In genomic region chr1:76284842-76285241, GRCh38 we compare ENCODE assay signal across 18 cellular contexts.
A peak's percentile ranks its signal among the peaks of the same experiment; 100 is the strongest.
DNase-seq lines count a peak whose midpoint lies in the region; ATAC-seq and TF ChIP-seq lines count a peak whose summit lies in the region.
"Had no signal": no experiment of that assay in that cellular context is flagged by ENCODE, and none has a peak within 500 bp of the region (broad histone marks: within the 10 kb centered on the region; RNA-seq: fewer than 3 reads in every experiment).

No MANE protein-coding gene starts in this region.

- no peak overlapping the region for H3K4me3 ChIP-seq in Karpas-422 (ENCODE audit: low read length)
- H3K4me3 ChIP-seq: MG63 had no signal

- no peaks in the 10 kb centered on the region for H3K27me3 ChIP-seq in Karpas-422 (ENCODE audit: low read length)
- H3K27me3 ChIP-seq: MG63 had no signal

- no peaks in the 10 kb centered on the region for H3K9me3 Mint-ChIP-seq in activated naive CD4-positive, alpha-beta T cell treated with anti-CD3 and anti-CD28 coated beads, Interleukin-2, amount 10 ng/mL, durations not matched to agents 7 days and 5 days
- no peaks in the 10 kb centered on the region for H3K9me3 Mint-ChIP-seq in activated naive CD4-positive, alpha-beta T cell treated with anti-CD3 and anti-CD28 coated beads for 36 hours
- no peaks in the 10 kb centered on the region for H3K9me3 Mint-ChIP-seq in neural crest cell
- no peaks in the 10 kb centered on the region for H3K9me3 Mint-ChIP-seq in stimulated activated naive CD8-positive, alpha-beta T cell treated with anti-CD3 and anti-CD28 coated beads, Interleukin-15, amount 100 ng/mL, for 72 hours
- H3K9me3 Mint-ChIP-seq: CD8-positive, alpha-beta T cell had no signal

- no peak overlapping the region for H3K4me3 Mint-ChIP-seq in activated naive CD4-positive, alpha-beta T cell treated with anti-CD3 and anti-CD28 coated beads, Interleukin-2, amount 10 ng/mL, durations not matched to agents 7 days and 5 days
- H3K4me3 Mint-ChIP-seq in activated naive CD4-positive, alpha-beta T cell treated with anti-CD3 and anti-CD28 coated beads for 36 hours: no peak overlapping the region
- no peak overlapping the region for H3K4me3 Mint-ChIP-seq in neural crest cell
- H3K4me3 Mint-ChIP-seq in stimulated activated naive CD8-positive, alpha-beta T cell treated with anti-CD3 and anti-CD28 coated beads, Interleukin-15, amount 100 ng/mL, for 72 hours: no peak overlapping the region
- H3K4me3 Mint-ChIP-seq: CD8-positive, alpha-beta T cell had no signal

- peaks cover 56% of the 10 kb centered on the region for H3K4me1 Mint-ChIP-seq in activated naive CD4-positive, alpha-beta T cell treated with anti-CD3 and anti-CD28 coated beads, Interleukin-2, amount 10 ng/mL, durations not matched to agents 7 days and 5 days
- peaks cover 53% of the 10 kb centered on the region for H3K4me1 Mint-ChIP-seq in activated naive CD4-positive, alpha-beta T cell treated with anti-CD3 and anti-CD28 coated beads for 36 hours (ENCODE audit: low read depth)
- H3K4me1 Mint-ChIP-seq in neural crest cell: peaks cover 35% of the 10 kb centered on the region
- H3K4me1 Mint-ChIP-seq in stimulated activated naive CD8-positive, alpha-beta T cell treated with anti-CD3 and anti-CD28 coated beads, Interleukin-15, amount 100 ng/mL, for 72 hours: peaks cover 47% of the 10 kb centered on the region

- H3K27ac ChIP-seq in Karpas-422 (ENCODE audit: low read length): peak overlapping the region; percentile 95; the same call in 1 of the 2 replicates
- H3K27ac ChIP-seq: KMS-11 had no signal

- no peaks in the 10 kb centered on the region for H3K79me2 ChIP-seq in Karpas-422 (ENCODE audit: low read length)

- ATAC-seq in GM18870 (IDR thresholded peaks at IDR 0.05; ENCODE audit: unreplicated experiment): no peak
- no peak for ATAC-seq in stimulated activated naive CD8-positive, alpha-beta T cell treated with anti-CD3 and anti-CD28 coated beads, Interleukin-15, amount 100 ng/mL, for 72 hours
- ATAC-seq: CD8-positive, alpha-beta T cell had no signal

- CTCF ChIA-PET in activated naive CD4-positive, alpha-beta T cell treated with anti-CD3 and anti-CD28 coated beads, Interleukin-2, amount 10 ng/mL, durations not matched to agents 7 days and 5 days (lab: Charles Lee): interaction anchor here (0.8 to 1.2 kb wide), 2 partner anchors 44 to 130 kb away, joined by 3 to 5 read pairs; no protein-coding TSS in a partner anchor
- CTCF ChIA-PET in activated naive CD4-positive, alpha-beta T cell treated with anti-CD3 and anti-CD28 coated beads for 36 hours (lab: Charles Lee): interaction anchor here (1.0 to 1.5 kb wide), 3 partner anchors 10 to 83 kb away, joined by 3 to 6 read pairs (median 4); no protein-coding TSS in a partner anchor

- no peaks in the 10 kb centered on the region for H3K9me3 ChIP-seq in Karpas-422 (ENCODE audit: low read length)
- H3K9me3 ChIP-seq: MG63 had no signal

- no peak for DNase-seq in activated naive CD4-positive, alpha-beta T cell treated with anti-CD3 and anti-CD28 coated beads, Interleukin-2, amount 10 ng/mL, durations not matched to agents 7 days and 5 days
- DNase-seq in activated naive CD4-positive, alpha-beta T cell treated with anti-CD3 and anti-CD28 coated beads for 36 hours: no peak
- DNase-seq in Karpas-422 (no peak), dermis blood vessel endothelial cell (peak; percentile 59), neural crest cell (ENCODE audit: low read depth, low spot score) (no peak)
- DNase-seq in stimulated activated CD4-positive, alpha-beta T cell treated with anti-CD3 and anti-CD28 coated beads, Interleukin-4, amount 100 ng/mL, for 24 hours: no peak
- no peak for DNase-seq in stimulated activated naive CD8-positive, alpha-beta T cell treated with anti-CD3 and anti-CD28 coated beads, Interleukin-15, amount 100 ng/mL, for 72 hours
- DNase-seq: CD8-positive, alpha-beta T cell; H7; MG63; NCI-H1092 treated with DMSO at 0.1 percent for 48 hours; NCI-H1694 treated with DMSO at 0.1 percent for 48 hours; NCI-H2107; NCI-H2227 treated with DMSO at 0.1 percent for 48 hours; NCI-H524; Right ventricle myocardium superior had no signal

- TF ChIP-seq CTCF in neural crest cell (conservative IDR thresholded peaks at IDR 0.05): no peak

- peaks cover 80% of the 10 kb centered on the region for H3K4me1 ChIP-seq in Karpas-422 (ENCODE audit: low read length)

- intact Hi-C loops in activated naive CD4-positive, alpha-beta T cell treated with anti-CD3 and anti-CD28 coated beads for 36 hours (cut with micrococcal nuclease): loop anchor here (5.0 kb wide), 1 partner anchor 1692 kb away; the partner anchor contains the start of gene FUBP1

- H2AFZ ChIP-seq in Karpas-422 (ENCODE audit: low read length): peak overlapping the region; percentile 23

- H3K27me3 Mint-ChIP-seq in activated naive CD4-positive, alpha-beta T cell treated with anti-CD3 and anti-CD28 coated beads, Interleukin-2, amount 10 ng/mL, durations not matched to agents 7 days and 5 days: peaks cover 2% of the 10 kb centered on the region
- no peaks in the 10 kb centered on the region for H3K27me3 Mint-ChIP-seq in activated naive CD4-positive, alpha-beta T cell treated with anti-CD3 and anti-CD28 coated beads for 36 hours (ENCODE audit: low read depth)
- H3K27me3 Mint-ChIP-seq in neural crest cell (ENCODE audit: low read depth): no peaks in the 10 kb centered on the region
- H3K27me3 Mint-ChIP-seq in stimulated activated naive CD8-positive, alpha-beta T cell treated with anti-CD3 and anti-CD28 coated beads, Interleukin-15, amount 100 ng/mL, for 72 hours: no peaks in the 10 kb centered on the region

- H4K20me1 ChIP-seq in Karpas-422 (ENCODE audit: insufficient read depth, low read depth, low read length): no peaks in the 10 kb centered on the region

- H3K36me3 Mint-ChIP-seq in activated naive CD4-positive, alpha-beta T cell treated with anti-CD3 and anti-CD28 coated beads, Interleukin-2, amount 10 ng/mL, durations not matched to agents 7 days and 5 days: peaks cover 7% of the 10 kb centered on the region
- no peaks in the 10 kb centered on the region for H3K36me3 Mint-ChIP-seq in activated naive CD4-positive, alpha-beta T cell treated with anti-CD3 and anti-CD28 coated beads for 36 hours (ENCODE audit: low read depth)
- H3K36me3 Mint-ChIP-seq in neural crest cell (ENCODE audit: low read depth): no peaks in the 10 kb centered on the region
- H3K36me3 Mint-ChIP-seq: CD8-positive, alpha-beta T cell had no signal

- no peak overlapping the region for H3K9ac ChIP-seq in Karpas-422 (ENCODE audit: low read length)
- H3K9ac ChIP-seq: KMS-11 had no signal

- H3K4me2 ChIP-seq in Karpas-422 (ENCODE audit: low read depth, low read length, poor library complexity, severe bottlenecking): no peak overlapping the region
- H3K4me2 ChIP-seq: KMS-11 had no signal

- no peaks in the 10 kb centered on the region for H3K9me2 ChIP-seq in Karpas-422 (replicated peaks; ENCODE audit: insufficient read depth, low read length)

- H3K36me3 ChIP-seq in Karpas-422 (ENCODE audit: insufficient read depth, low read length): no peaks in the 10 kb centered on the region
- H3K36me3 ChIP-seq: MG63 had no signal

- H3K27ac Mint-ChIP-seq in activated naive CD4-positive, alpha-beta T cell treated with anti-CD3 and anti-CD28 coated beads, Interleukin-2, amount 10 ng/mL, durations not matched to agents 7 days and 5 days: peak overlapping the region; percentile 45
- H3K27ac Mint-ChIP-seq in activated naive CD4-positive, alpha-beta T cell treated with anti-CD3 and anti-CD28 coated beads for 36 hours: no peak overlapping the region
- H3K27ac Mint-ChIP-seq in neural crest cell (ENCODE audit: unreplicated experiment): peak overlapping the region; percentile 53
- no peak overlapping the region for H3K27ac Mint-ChIP-seq in stimulated activated naive CD8-positive, alpha-beta T cell treated with anti-CD3 and anti-CD28 coated beads, Interleukin-15, amount 100 ng/mL, for 72 hours
- H3K27ac Mint-ChIP-seq: CD8-positive, alpha-beta T cell had no signal

Comparison
In these comparisons a context has a peak if more than half of its experiments do, and no peak if none do; other contexts are left out.
1. H3K27ac Mint-ChIP-seq: peak in activated naive CD4-positive, alpha-beta T cell treated with anti-CD3 and anti-CD28 coated beads, Interleukin-2, amount 10 ng/mL, durations not matched to agents 7 days and 5 days (single experiment) and neural crest cell (single experiment); none in activated naive CD4-positive, alpha-beta T cell treated with anti-CD3 and anti-CD28 coated beads for 36 hours (single experiment) and stimulated activated naive CD8-positive, alpha-beta T cell treated with anti-CD3 and anti-CD28 coated beads, Interleukin-15, amount 100 ng/mL, for 72 hours (0 of 2).